ENCODE assay signal across 22 cellular contexts in genomic region chr18:50090370-50091312, GRCh38.
DNase-seq lines count a peak whose midpoint lies in the region; ATAC-seq and TF ChIP-seq lines count a peak whose summit lies in the region.
"Had no signal": no experiment of that assay in that cellular context is flagged by ENCODE, and none has a peak within 500 bp of the region (broad histone marks: within the 10 kb centered on the region; RNA-seq: fewer than 3 reads in every experiment).

No MANE protein-coding gene starts in this region.

- no CpG with 5 or more reads among the region's 6 CpGs for WGBS in H9 (ENCODE audit: extremely low coverage, insufficient read length, low lambda C conversion rate)
- WGBS in transverse colon (ENCODE audit: low coverage in 1 of 2), 2 donors = 61 to 67% methylated on average over 5 to 6 of the region's 6 CpGs

- no peak overlapping the region for H2BK12ac ChIP-seq in H9 (ENCODE audit: insufficient read length, low read depth, low read length)

- no peak overlapping the region for H2BK5ac ChIP-seq in H9 (ENCODE audit: insufficient read length, low read length)

- no peak for TF ChIP-seq CTCF in H9 (conservative IDR thresholded peaks at IDR 0.05)
- no peak for TF ChIP-seq CTCF in WTC11 (IDR thresholded peaks at IDR 0.05)
- no peak for TF ChIP-seq CTCF in mesothelial cell of epicardium (IDR thresholded peaks at IDR 0.05; ENCODE audit: unreplicated experiment)
- peak in 1 of 5 experiments; percentile 10 for TF ChIP-seq CTCF in transverse colon (IDR thresholded peaks at IDR 0.05)
- TF ChIP-seq CTCF in GM10248 (IDR thresholded peaks at IDR 0.05; ENCODE audit: control extremely low read depth, extremely low read depth, low read depth, missing control alignments) = no peak

- no peak overlapping the region for H3T11ph ChIP-seq in H9 (ENCODE audit: low read length)

- no peaks in the 10 kb centered on the region for H4K20me1 ChIP-seq in H9 (ENCODE audit: control insufficient read depth, insufficient read depth, insufficient read length)

- peak overlapping the region; percentile 32 for H3K18ac ChIP-seq in H9 (ENCODE audit: insufficient read length, low read depth, low read length)

- H3K36me3 Mint-ChIP-seq in H9 (ENCODE audit: insufficient read depth in 1 of 3, low read depth in 3 of 3) = no peaks in the 10 kb centered on the region
- no peaks in the 10 kb centered on the region for H3K36me3 Mint-ChIP-seq in WTC11
- no peaks in the 10 kb centered on the region for H3K36me3 Mint-ChIP-seq in mesothelial cell of epicardium
- H3K36me3 Mint-ChIP-seq: CD4-positive, CD25-positive, alpha-beta regulatory T cell had no signal

- H2AFZ ChIP-seq in H9 (ENCODE audit: low read length) = no peak overlapping the region

- H3K27me3 ChIP-seq in H9 (ENCODE audit: insufficient read depth, low read length) (no peaks in the 10 kb centered on the region), transverse colon (no peaks in the 10 kb centered on the region)
- H3K27me3 ChIP-seq: Peyer's patch, SJCRH30 had no signal

- ATAC-seq in WTC11 = peak; percentile 29
- no peak for ATAC-seq in HG03095 (IDR thresholded peaks at IDR 0.05; ENCODE audit: unreplicated experiment)

- H3K27ac Mint-ChIP-seq in H9 (no peak overlapping the region), WTC11 (no peak overlapping the region), mesothelial cell of epicardium (peak overlapping the region; percentile 44)
- H3K27ac Mint-ChIP-seq: CD4-positive, CD25-positive, alpha-beta regulatory T cell had no signal

- H3K4me1 Mint-ChIP-seq in H9 (peaks cover 47 to 52% of the 10 kb centered on the region in 2 experiments), WTC11 (peaks cover 45% of the 10 kb centered on the region), mesothelial cell of epicardium (peaks cover 19% of the 10 kb centered on the region)
- H3K4me1 Mint-ChIP-seq: CD4-positive, CD25-positive, alpha-beta regulatory T cell had no signal

- H2AK5ac ChIP-seq in H9 (ENCODE audit: insufficient read length, low read length) = no peak overlapping the region

- no peaks in the 10 kb centered on the region for H3K23me2 ChIP-seq in H9 (ENCODE audit: insufficient read length, low read depth, low read length, poor library complexity, severe bottlenecking)

- no peak overlapping the region for H3K14ac ChIP-seq in H9 (ENCODE audit: insufficient read depth, low read length)

- intact Hi-C loops in transverse colon (cut with DNase I; ENCODE audit: low total_unique reads) = no loop called here

- H4K8ac ChIP-seq in H9 (replicated peaks; ENCODE audit: insufficient read length, low read depth, low read length) = no peak overlapping the region

- H2BK120ac ChIP-seq in H9 (ENCODE audit: low read depth, low read length, poor library complexity, severe bottlenecking) = no peak overlapping the region

- H3K27ac ChIP-seq in H9 (ENCODE audit: insufficient read length, low read depth, low read length) = no peak overlapping the region
- peak overlapping the region in 3 of 4 donors; percentile 48 to 76 (median 50) for H3K27ac ChIP-seq in transverse colon
- H3K27ac ChIP-seq: HL-60, Peyer's patch had no signal

- in situ Hi-C loops in transverse colon (cut with MboI; ENCODE audit: low pct_ligation_motif_present in 1 of 4, low pct_unique_long_range_greater_than_20kb in 1 of 4, low sequenced_read_pairs in 3 of 4) = no loop called here

- CTCF ChIA-PET in WTC11 (lab: Charles Lee) = interaction anchor here (1.1 kb wide), 1 partner anchor 10 kb away, joined by 3 read pairs; no protein-coding TSS in a partner anchor
- CTCF ChIA-PET in GM10248 (lab: Yijun Ruan, JAX) = no interaction called here

- no peak overlapping the region for H4K5ac ChIP-seq in H9 (ENCODE audit: insufficient read length, low read depth, low read length)

- H3K9me3 ChIP-seq in H9 (ENCODE audit: control insufficient read depth, low read depth, low read length) (no peaks in the 10 kb centered on the region), transverse colon (no peaks in the 10 kb centered on the region)
- H3K9me3 ChIP-seq: Peyer's patch, SJCRH30 had no signal

- no peaks in the 10 kb centered on the region for H3K36me3 ChIP-seq in transverse colon
- H3K36me3 ChIP-seq: Peyer's patch, SJCRH30 had no signal

- H3K4me3 ChIP-seq in transverse colon = no peak overlapping the region
- H3K4me3 ChIP-seq: Peyer's patch, SJCRH30 had no signal

- TF ChIP-seq EP300 in transverse colon (IDR thresholded peaks at IDR 0.05; ENCODE audit: low read depth) = no peak

- no peak for TF ChIP-seq POLR2A in transverse colon (IDR thresholded peaks at IDR 0.05)

- no peak overlapping the region for H3K4ac ChIP-seq in H9 (ENCODE audit: low read depth, low read length)

- H3K4me3 Mint-ChIP-seq in H9 (no peak overlapping the region), WTC11 (no peak overlapping the region), mesothelial cell of epicardium (no peak overlapping the region)
- H3K4me3 Mint-ChIP-seq: CD4-positive, CD25-positive, alpha-beta regulatory T cell had no signal

- H4K91ac ChIP-seq in H9 (ENCODE audit: insufficient read length, low read depth, low read length) = no peak overlapping the region

- no peak overlapping the region for H3K23ac ChIP-seq in H9 (ENCODE audit: insufficient read length, low read depth, low read length)

- H3K9ac ChIP-seq in H9 (ENCODE audit: extremely low read depth, insufficient read length, low read length) = no peak overlapping the region

- no peak overlapping the region for H2BK20ac ChIP-seq in H9 (ENCODE audit: low read depth, low read length, poor library complexity, severe bottlenecking)

- H3K79me1 ChIP-seq in H9 (ENCODE audit: insufficient read depth, low read depth, low read length, poor library complexity, severe bottlenecking) = no peaks in the 10 kb centered on the region

- H3K9me3 Mint-ChIP-seq in H9 (no peaks in the 10 kb centered on the region), WTC11 (no peaks in the 10 kb centered on the region), mesothelial cell of epicardium (no peaks in the 10 kb centered on the region)

- no peaks in the 10 kb centered on the region for H3K79me2 ChIP-seq in H9 (ENCODE audit: insufficient read depth, low read length)

- no peak overlapping the region for H3K4me2 ChIP-seq in H9 (ENCODE audit: insufficient read depth, insufficient read length, low read length)

- no peak overlapping the region for H2BK15ac ChIP-seq in H9 (ENCODE audit: low read depth, low read length)

- POLR2A ChIA-PET in WTC11 (lab: Charles Lee) (no interaction called here), GM10248 (lab: Yijun Ruan, JAX) (no interaction called here)

- H3K4me1 ChIP-seq in H9 (ENCODE audit: insufficient read depth, low read length) = peaks cover 23% of the 10 kb centered on the region; the same call in 1 of the 2 replicates
- peaks cover 9 to 23% (median 19%) of the 10 kb centered on the region in 4 donors for H3K4me1 ChIP-seq in transverse colon

- H3K27me3 Mint-ChIP-seq in H9 (ENCODE audit: low read depth) (peaks cover 10% of the 10 kb centered on the region), WTC11 (ENCODE audit: low read depth) (no peaks in the 10 kb centered on the region), mesothelial cell of epicardium (ENCODE audit: low read depth) (no peaks in the 10 kb centered on the region)

- H3K56ac ChIP-seq in H9 (ENCODE audit: insufficient read length, low read depth, low read length) = no peak overlapping the region

- DNase-seq in H9 (no peak), WTC11 (ENCODE audit: low spot score) (no peak), mesothelial cell of epicardium (ENCODE audit: low spot score in 2 of 2, unreplicated experiment in 2 of 2) (no peak), transverse colon (peak; percentile 17), Kasumi-1 (lab: John Stamatoyannopoulos, UW) (no peak), GM10248 (ENCODE audit: extremely low spot score) (no peak)
- DNase-seq: CD4-positive, CD25-positive, alpha-beta regulatory T cell; COR-L47; DMS 273 treated with DMSO at 0.1 percent for 48 hours; DMS79 treated with DMSO at 0.1 percent for 48 hours; KG1; NCI-H1105 treated with DMSO at 0.1 percent for 48 hours; NCI-H1694; NCI-H2081; NCI-H2171; NCI-H345; NCI-H524; NCI-H82; Peyer's patch had no signal

TF ChIP-seq in WTC11, 78 proteins besides CTCF, POLR2A, EP300 and RAD21 (continues in another document):
- TF ChIP-seq USF1 (CRISPR knock-in tag; IDR thresholded peaks at IDR 0.05) = no peak
- TF ChIP-seq SP1 (CRISPR knock-in tag; conservative IDR thresholded peaks at IDR 0.05) = no peak
- TF ChIP-seq ZBTB43 (CRISPR knock-in tag; IDR thresholded peaks at IDR 0.05) = no peak
- no peak for TF ChIP-seq ZNF416 (CRISPR knock-in tag; IDR thresholded peaks at IDR 0.05)
- no peak for TF ChIP-seq TEAD4 (CRISPR knock-in tag; IDR thresholded peaks at IDR 0.05)
- TF ChIP-seq KAT7 (CRISPR knock-in tag; IDR thresholded peaks at IDR 0.05; ENCODE audit: borderline replicate concordance) = no peak
- TF ChIP-seq NFYB (CRISPR knock-in tag; conservative IDR thresholded peaks at IDR 0.05; ENCODE audit: low read depth) = no peak
